In genomic region chr1:205298191-205298994, GRCh38 we compare ENCODE assay signal across 1 cellular context.
A peak's percentile ranks its signal among the peaks of the same experiment; 100 is the strongest.
TF ChIP-seq lines count a peak whose summit lies in the region.

No MANE protein-coding gene starts in this region.

TF ChIP-seq in HepG2, 621 proteins besides CTCF, POLR2A, EP300 and RAD21 (continued from another document):
- TF ChIP-seq FOXO4 (CRISPR knock-in tag; conservative IDR thresholded peaks at IDR 0.05) (0 out of 2 replicates have a peak, but pooled peaks have one; percentile 42), ZSCAN20 (CRISPR knock-in tag; IDR thresholded peaks at IDR 0.05; ENCODE audit: borderline replicate concordance) (no peak), ZNF709 (CRISPR knock-in tag; IDR thresholded peaks at IDR 0.05) (no peak), ELF1 (CRISPR knock-in tag; IDR thresholded peaks at IDR 0.05) (no peak), ARID5B (CRISPR knock-in tag; IDR thresholded peaks at IDR 0.05) (no peak), ZNF362 (CRISPR knock-in tag; IDR thresholded peaks at IDR 0.05; ENCODE audit: borderline replicate concordance) (no peak), ZNF121 (CRISPR knock-in tag; IDR thresholded peaks at IDR 0.05) (no peak), HDAC1 (CRISPR knock-in tag; IDR thresholded peaks at IDR 0.05) (no peak), ZBTB7A (CRISPR knock-in tag; IDR thresholded peaks at IDR 0.05) (no peak), ZNF12 (CRISPR knock-in tag; IDR thresholded peaks at IDR 0.05) (no peak), PAWR (CRISPR knock-in tag; IDR thresholded peaks at IDR 0.05; ENCODE audit: borderline replicate concordance) (no peak), ATAD3A (CRISPR knock-in tag; IDR thresholded peaks at IDR 0.05) (no peak), SAP130 (CRISPR knock-in tag; IDR thresholded peaks at IDR 0.05; ENCODE audit: low read depth) (peak; percentile 10; the same call in 1 of the 2 replicates), ATF6 (CRISPR knock-in tag; conservative IDR thresholded peaks at IDR 0.05) (no peak), PRMT3 (CRISPR knock-in tag; IDR thresholded peaks at IDR 0.05; ENCODE audit: borderline replicate concordance, low read depth) (no peak), GLMP (CRISPR knock-in tag; IDR thresholded peaks at IDR 0.05; ENCODE audit: borderline replicate concordance) (no peak), ZNF652 (CRISPR knock-in tag; IDR thresholded peaks at IDR 0.05; ENCODE audit: borderline replicate concordance, low read depth) (no peak), DPF2 (CRISPR knock-in tag; IDR thresholded peaks at IDR 0.05; ENCODE audit: borderline replicate concordance, low read depth) (no peak), HHEX (CRISPR knock-in tag; IDR thresholded peaks at IDR 0.05) (no peak), ZNF281 (CRISPR knock-in tag; IDR thresholded peaks at IDR 0.05; ENCODE audit: borderline replicate concordance) (peak; percentile 74; the same call in 1 of the 2 replicates), ZNF740 (CRISPR knock-in tag; IDR thresholded peaks at IDR 0.05) (no peak), FOXP4 (CRISPR knock-in tag; IDR thresholded peaks at IDR 0.05) (no peak), FOXJ3 (CRISPR knock-in tag; IDR thresholded peaks at IDR 0.05; ENCODE audit: borderline replicate concordance) (no peak), KAT8 (CRISPR knock-in tag; IDR thresholded peaks at IDR 0.05) (no peak), ZSCAN29 (CRISPR knock-in tag; conservative IDR thresholded peaks at IDR 0.05) (no peak), NFE2 (CRISPR knock-in tag; IDR thresholded peaks at IDR 0.05) (no peak), HNRNPL (IDR thresholded peaks at IDR 0.05; ENCODE audit: low read depth, low read length) (no peak)
